In genomic region chr6:30589754-30590358, GRCh38 we compare ENCODE assay signal across 25 cellular contexts. TPM values are rescaled to one million over a fixed set of nuclear protein-coding genes. Genes with fewer than 3 reads are reported as not detected.
DNase-seq lines count a peak whose midpoint lies in the region; ATAC-seq and TF ChIP-seq lines count a peak whose summit lies in the region.
"Had no signal": no experiment of that assay in that cellular context is flagged by ENCODE, and none has a peak within 500 bp of the region (broad histone marks: within the 10 kb centered on the region; RNA-seq: fewer than 3 reads in every experiment).

No MANE protein-coding gene starts in this region.

- H3F3A ChIP-seq in PC-9 (ENCODE audit: insufficient read depth, low read depth), result peaks cover 60% of the 10 kb centered on the region

- intact Hi-C loops in PC-9 (cut with micrococcal nuclease; ENCODE audit: unreplicated experiment), result no loop called here
- intact Hi-C loops in activated CD8-positive, alpha-beta T cell treated with anti-CD3 and anti-CD28 coated beads for 36 hours (cut with micrococcal nuclease), result no loop called here

- H3K9me3 ChIP-seq in PC-9 (ENCODE audit: insufficient read depth, low read depth) (no peaks in the 10 kb centered on the region), fibroblast of lung (ENCODE audit: control insufficient read depth, insufficient read depth, low read depth, low read length) (no peaks in the 10 kb centered on the region)
- H3K9me3 ChIP-seq: A549; BLaER1 treated with 17β-estradiol and CSF1 and Interleukin-3, amounts not matched to agents 10 nM and 100 nM had no signal

- H3K4me2 ChIP-seq in PC-9, result peak overlapping the region; percentile 62
- H3K4me2 ChIP-seq in fibroblast of lung (ENCODE audit: extremely low read depth, insufficient read depth, low read length), result no peak overlapping the region
- H3K4me2 ChIP-seq: A549; BLaER1 treated with 17β-estradiol and CSF1 and Interleukin-3, amounts not matched to agents 10 nM and 100 nM; KMS-11 had no signal

- H3K9ac ChIP-seq in fibroblast of lung (ENCODE audit: insufficient read depth, low read length), result no peak overlapping the region
- H3K9ac ChIP-seq: KMS-11 had no signal

- peak overlapping the region; percentile 69; the same call in 1 of the 2 replicates for H3K27ac ChIP-seq in ACC112 (ENCODE audit: low read depth, low read length)
- peak overlapping the region; percentile 84 for H3K27ac ChIP-seq in PC-9
- H3K27ac ChIP-seq in fibroblast of lung (ENCODE audit: insufficient read depth, low read length), result peak overlapping the region; percentile 79

- H3K4me1 ChIP-seq in ACC112 (ENCODE audit: control insufficient read depth, insufficient read depth, low read length, unreplicated experiment), result peaks cover 13% of the 10 kb centered on the region
- peaks cover 47% of the 10 kb centered on the region for H3K4me1 ChIP-seq in PC-9 (replicated peaks; ENCODE audit: insufficient read depth)
- peaks cover 9% of the 10 kb centered on the region for H3K4me1 ChIP-seq in fibroblast of lung (ENCODE audit: control insufficient read depth, extremely low read depth, insufficient read depth, low read length)

- H3K27me3 Mint-ChIP-seq in progenitor cell of endocrine pancreas, result no peaks in the 10 kb centered on the region
- H3K27me3 Mint-ChIP-seq in activated CD8-positive, alpha-beta T cell treated with anti-CD3 and anti-CD28 coated beads for 36 hours, result no peaks in the 10 kb centered on the region
- H3K27me3 Mint-ChIP-seq: activated CD4-positive, alpha-beta memory T cell treated with anti-CD3 and anti-CD28 coated beads, Interleukin-2, amount 10 ng/mL, durations not matched to agents 7 days and 5 days had no signal

- DNase-seq in PC-9 (no peak), fibroblast of lung (ENCODE audit: low read depth in 2 of 2) (no peak), progenitor cell of endocrine pancreas (ENCODE audit: low spot score, unreplicated experiment) (no peak), NCI-H1930 (lab: John Stamatoyannopoulos, UW) (no peak), HEK293T (ENCODE audit: extremely low spot score) (no peak)
- no peak for DNase-seq in activated naive CD4-positive, alpha-beta T cell treated with anti-CD3 and anti-CD28 coated beads, Interleukin-2, amount 50 U/mL, for 72 hours (ENCODE audit: low spot score in 2 of 2)
- no peak for DNase-seq in activated CD8-positive, alpha-beta T cell treated with anti-CD3 and anti-CD28 coated beads for 36 hours
- DNase-seq: activated CD4-positive, alpha-beta memory T cell treated with anti-CD3 and anti-CD28 coated beads, Interleukin-2, amount 10 ng/mL, durations not matched to agents 7 days and 5 days; activated naive CD4-positive, alpha-beta T cell treated with anti-CD3 and anti-CD28 coated beads for 36 hours; activated T-cell treated with anti-CD3 and anti-CD28 coated beads, Interleukin-2, amount 50 U/mL, for 4 hours; aorta; cerebellar nuclear complex; kidney glomerular epithelial cell; mesendoderm; natural killer cell; NCI-H2029; NCI-H226; stimulated activated CD4-positive, alpha-beta T cell treated with anti-CD3 and anti-CD28 coated beads, Interleukin-4, amount 100 ng/mL, for 1 hour; T-helper 2 cell had no signal

- H3K36me3 Mint-ChIP-seq in progenitor cell of endocrine pancreas (ENCODE audit: insufficient read depth), result peaks cover 33% of the 10 kb centered on the region
- H3K36me3 Mint-ChIP-seq in activated naive CD4-positive, alpha-beta T cell treated with anti-CD3 and anti-CD28 coated beads, Interleukin-2, amount 50 U/mL, for 72 hours, result peaks cover 11 to 26% of the 10 kb centered on the region in 2 donors
- H3K36me3 Mint-ChIP-seq in activated CD8-positive, alpha-beta T cell treated with anti-CD3 and anti-CD28 coated beads for 36 hours (ENCODE audit: low read depth), result peaks cover 58% of the 10 kb centered on the region

- H3K27ac Mint-ChIP-seq in progenitor cell of endocrine pancreas, result peak overlapping the region; percentile 93
- peak overlapping the region in 1 of 2 donors; percentile 15 for H3K27ac Mint-ChIP-seq in activated naive CD4-positive, alpha-beta T cell treated with anti-CD3 and anti-CD28 coated beads, Interleukin-2, amount 50 U/mL, for 72 hours
- no peak overlapping the region for H3K27ac Mint-ChIP-seq in activated CD8-positive, alpha-beta T cell treated with anti-CD3 and anti-CD28 coated beads for 36 hours
- H3K27ac Mint-ChIP-seq: activated CD4-positive, alpha-beta memory T cell treated with anti-CD3 and anti-CD28 coated beads, Interleukin-2, amount 10 ng/mL, durations not matched to agents 7 days and 5 days; WTC11 had no signal

- no peak overlapping the region for H3K4me3 Mint-ChIP-seq in progenitor cell of endocrine pancreas (ENCODE audit: low read depth)
- no peak overlapping the region for H3K4me3 Mint-ChIP-seq in activated CD8-positive, alpha-beta T cell treated with anti-CD3 and anti-CD28 coated beads for 36 hours
- H3K4me3 Mint-ChIP-seq: activated CD4-positive, alpha-beta memory T cell treated with anti-CD3 and anti-CD28 coated beads, Interleukin-2, amount 10 ng/mL, durations not matched to agents 7 days and 5 days; activated naive CD4-positive, alpha-beta T cell treated with anti-CD3 and anti-CD28 coated beads for 36 hours; activated T-cell treated with anti-CD3 and anti-CD28 coated beads, Interleukin-2, amount 50 U/mL, for 4 hours; natural killer cell; WTC11 had no signal

- BruUV-seq in PC-9 (replicated peaks; lab: Mats Ljungman, UMichigan), result no TSS peak

- peaks cover 14% of the 10 kb centered on the region for H3K4me1 Mint-ChIP-seq in progenitor cell of endocrine pancreas (ENCODE audit: low read depth)
- H3K4me1 Mint-ChIP-seq in activated CD8-positive, alpha-beta T cell treated with anti-CD3 and anti-CD28 coated beads for 36 hours (ENCODE audit: low read depth), result peaks cover 6% of the 10 kb centered on the region
- H3K4me1 Mint-ChIP-seq: WTC11 had no signal

- TF ChIP-seq CTCF in PC-9 (conservative IDR thresholded peaks at IDR 0.05) (no peak), fibroblast of lung (conservative IDR thresholded peaks at IDR 0.05 in 1 of 2, IDR thresholded peaks at IDR 0.05 in 1 of 2; ENCODE audit: low read depth in 1 of 2, low read length in 2 of 2) (no peak), progenitor cell of endocrine pancreas (IDR thresholded peaks at IDR 0.05; ENCODE audit: unreplicated experiment) (no peak)
- TF ChIP-seq CTCF in activated CD8-positive, alpha-beta T cell treated with anti-CD3 and anti-CD28 coated beads for 36 hours (IDR thresholded peaks at IDR 0.05), result no peak

- ATAC-seq in activated naive CD4-positive, alpha-beta T cell treated with anti-CD3 and anti-CD28 coated beads, Interleukin-2, amount 50 U/mL, for 72 hours, result no peak
- ATAC-seq in activated CD8-positive, alpha-beta T cell treated with anti-CD3 and anti-CD28 coated beads for 36 hours, result no peak
- ATAC-seq: Panc1, WTC11 had no signal

- H3K79me2 ChIP-seq in ACC112 (ENCODE audit: control insufficient read depth, insufficient read depth, low read length, unreplicated experiment) (no peaks in the 10 kb centered on the region), PC-9 (ENCODE audit: low read depth) (peaks cover 18% of the 10 kb centered on the region), fibroblast of lung (ENCODE audit: control insufficient read depth, insufficient read depth, low read length) (no peaks in the 10 kb centered on the region)

- H3K36me3 ChIP-seq in ACC112 (ENCODE audit: insufficient read depth, low read length) (peaks cover 18% of the 10 kb centered on the region), PC-9 (ENCODE audit: low read depth) (peaks cover 39% of the 10 kb centered on the region), fibroblast of lung (ENCODE audit: control insufficient read depth, insufficient read depth, low read length) (peaks cover 23% of the 10 kb centered on the region)

- POLR2A ChIA-PET in PC-9 (lab: Charles Lee; ENCODE audit: unreplicated experiment) (no interaction called here), HEK293T (lab: Yijun Ruan, JAX) (interaction anchor here (1.0 to 2.3 kb wide), 4 partner anchors 10 to 26 kb away, joined by 3 to 17 read pairs (median 5); no protein-coding TSS in a partner anchor)
- POLR2A ChIA-PET in activated CD8-positive, alpha-beta T cell treated with anti-CD3 and anti-CD28 coated beads for 36 hours (lab: Charles Lee), result interaction anchor here (0.7 to 3.9 kb wide), 7 partner anchors 10 to 497 kb away, joined by 3 to 29 read pairs (median 3); partner anchors contain the start of gene PRR3

- CTCF ChIA-PET in PC-9 (lab: Charles Lee) (no interaction called here), HEK293T (lab: Yijun Ruan, JAX) (no interaction called here)
- CTCF ChIA-PET in activated CD8-positive, alpha-beta T cell treated with anti-CD3 and anti-CD28 coated beads for 36 hours (lab: Charles Lee), result interaction anchor here (0.7 to 2.1 kb wide), 5 partner anchors 14 to 141 kb away, joined by 3 to 13 read pairs (median 5); no protein-coding TSS in a partner anchor

- H3K9me3 Mint-ChIP-seq in progenitor cell of endocrine pancreas (ENCODE audit: low read depth), result no peaks in the 10 kb centered on the region
- no peaks in the 10 kb centered on the region for H3K9me3 Mint-ChIP-seq in activated naive CD4-positive, alpha-beta T cell treated with anti-CD3 and anti-CD28 coated beads, Interleukin-2, amount 50 U/mL, for 72 hours
- no peaks in the 10 kb centered on the region for H3K9me3 Mint-ChIP-seq in activated CD8-positive, alpha-beta T cell treated with anti-CD3 and anti-CD28 coated beads for 36 hours
- H3K9me3 Mint-ChIP-seq: activated CD4-positive, alpha-beta memory T cell treated with anti-CD3 and anti-CD28 coated beads, Interleukin-2, amount 10 ng/mL, durations not matched to agents 7 days and 5 days; activated naive CD4-positive, alpha-beta T cell treated with anti-CD3 and anti-CD28 coated beads for 36 hours; activated T-cell treated with anti-CD3 and anti-CD28 coated beads, Interleukin-2, amount 50 U/mL, for 4 hours; natural killer cell; WTC11 had no signal

- no peaks in the 10 kb centered on the region; the same call in 1 of the 2 replicates for H4K20me1 ChIP-seq in PC-9 (ENCODE audit: insufficient read depth)
- H4K20me1 ChIP-seq in fibroblast of lung (ENCODE audit: control insufficient read depth, extremely low read depth, insufficient read depth, low read length), result no peaks in the 10 kb centered on the region

- H2AFZ ChIP-seq in ACC112 (ENCODE audit: low read length, unreplicated experiment) (no peak overlapping the region), PC-9 (no peak overlapping the region), fibroblast of lung (ENCODE audit: low read length) (no peak overlapping the region)

- H3K4me3 ChIP-seq in ACC112 (ENCODE audit: low read depth, low read length) (no peak overlapping the region), PC-9 (no peak overlapping the region), fibroblast of lung (replicated peaks in 1 of 4; ENCODE audit: control extremely low read depth in 1 of 4, insufficient read depth in 1 of 4, low read depth in 3 of 4, low read length in 4 of 4) (no peak overlapping the region)
- H3K4me3 ChIP-seq: A549; BLaER1 treated with 17β-estradiol and CSF1 and Interleukin-3, amounts not matched to agents 10 nM and 100 nM had no signal

- H3K9me2 ChIP-seq in PC-9 (ENCODE audit: insufficient read depth), result no peaks in the 10 kb centered on the region

- H3K27me3 ChIP-seq in ACC112 (ENCODE audit: insufficient read depth, low read length), result no peaks in the 10 kb centered on the region
- H3K27me3 ChIP-seq in PC-9 (ENCODE audit: insufficient read depth, low read depth), result no peaks in the 10 kb centered on the region
- H3K27me3 ChIP-seq in fibroblast of lung (ENCODE audit: control insufficient read depth, insufficient read depth, low read length), result no peaks in the 10 kb centered on the region
- H3K27me3 ChIP-seq: BLaER1 treated with 17β-estradiol and CSF1 and Interleukin-3, amounts not matched to agents 10 nM and 100 nM had no signal

RNA-seq across cellular contexts. Expression of gene ABCF1, which starts 18.6 kb away (rescaled TPM):
- total RNA-seq in PC-9 (2021) (64.0 and 73.7 TPM in 2 replicates), fibroblast of lung (35.5 and 37.2 TPM in 2 replicates), progenitor cell of endocrine pancreas (72.0 and 78.7 TPM in 2 replicates)
- 49.2 and 62.6 TPM in 2 replicates for polyA plus RNA-seq in fibroblast of lung
- 74.7 and 79.2 TPM in 2 replicates for polyA plus RNA-seq in fibroblast of lung (2012)
- polyA minus RNA-seq in fibroblast of lung (ENCODE audit: low replicate concordance), result 81.9 and 133 TPM in 2 replicates
- 10 to 100 TPM; 84.7 to 91.3 TPM for total RNA-seq in activated naive CD4-positive, alpha-beta T cell treated with anti-CD3 and anti-CD28 coated beads, Interleukin-2, amount 50 U/mL, for 72 hours
- total RNA-seq in activated CD8-positive, alpha-beta T cell treated with anti-CD3 and anti-CD28 coated beads for 36 hours, result 10 to 100 TPM; 86.9 to 88.0 TPM

RNA-seq across cellular contexts. Expression of gene PPP1R10, which starts 27.2 kb away (rescaled TPM):
- 47.6 and 69.5 TPM in 2 replicates for total RNA-seq in PC-9 (2021)
- 18.2 and 28.2 TPM in 2 replicates for total RNA-seq in fibroblast of lung
- polyA plus RNA-seq in fibroblast of lung, result 25.2 and 35.5 TPM in 2 replicates
- 23.7 and 25.5 TPM in 2 replicates for polyA plus RNA-seq in fibroblast of lung (2012)
- 41.8 and 43.9 TPM in 2 replicates for polyA minus RNA-seq in fibroblast of lung (ENCODE audit: low replicate concordance)
- total RNA-seq in progenitor cell of endocrine pancreas, result 141 and 142 TPM in 2 replicates
- 10 to 100 TPM; 92.1 to 96.8 TPM for total RNA-seq in activated naive CD4-positive, alpha-beta T cell treated with anti-CD3 and anti-CD28 coated beads, Interleukin-2, amount 50 U/mL, for 72 hours
- 10 to 100 TPM; 59.0 to 59.8 TPM for total RNA-seq in activated CD8-positive, alpha-beta T cell treated with anti-CD3 and anti-CD28 coated beads for 36 hours

RNA-seq across cellular contexts. Expression of gene MRPS18B, which starts 27.8 kb away (rescaled TPM):
- total RNA-seq in PC-9 (2021) (65.2 and 86.8 TPM in 2 replicates), fibroblast of lung (76.8 and 85.5 TPM in 2 replicates), progenitor cell of endocrine pancreas (27.5 and 28.2 TPM in 2 replicates)
- polyA plus RNA-seq in fibroblast of lung, result 53.1 and 79.5 TPM in 2 replicates
- 43.1 and 62.7 TPM in 2 replicates for polyA plus RNA-seq in fibroblast of lung (2012)
- polyA minus RNA-seq in fibroblast of lung (ENCODE audit: low replicate concordance), result 51.0 and 75.7 TPM in 2 replicates
- total RNA-seq in activated naive CD4-positive, alpha-beta T cell treated with anti-CD3 and anti-CD28 coated beads, Interleukin-2, amount 50 U/mL, for 72 hours, result 100 to 1,000 TPM in 1 of 2 donors, 10 to 100 TPM in 1; 99.8 to 100 TPM
- 100 to 1,000 TPM; 109 to 110 TPM for total RNA-seq in activated CD8-positive, alpha-beta T cell treated with anti-CD3 and anti-CD28 coated beads for 36 hours

RNA-seq across cellular contexts. Expression of gene PRR3, which starts 32.8 kb away (rescaled TPM):
- total RNA-seq in PC-9 (2021) (14.7 and 16.9 TPM in 2 replicates), fibroblast of lung (5.1 and 6.6 TPM in 2 replicates), progenitor cell of endocrine pancreas (16.6 and 19.7 TPM in 2 replicates)
- polyA plus RNA-seq in fibroblast of lung, result 19.0 and 23.2 TPM in 2 replicates
- polyA plus RNA-seq in fibroblast of lung (2012), result 11.1 and 12.7 TPM in 2 replicates
- polyA minus RNA-seq in fibroblast of lung (ENCODE audit: low replicate concordance), result 29.1 and 35.8 TPM in 2 replicates
- 10 to 100 TPM; 19.8 to 27.4 TPM for total RNA-seq in activated naive CD4-positive, alpha-beta T cell treated with anti-CD3 and anti-CD28 coated beads, Interleukin-2, amount 50 U/mL, for 72 hours
- total RNA-seq in activated CD8-positive, alpha-beta T cell treated with anti-CD3 and anti-CD28 coated beads for 36 hours, result 10 to 100 TPM; 23.0 to 24.6 TPM

RNA-seq across cellular contexts. Expression of gene GNL1, which starts 33.6 kb away (rescaled TPM):
- total RNA-seq in PC-9 (2021) (114 and 123 TPM in 2 replicates), fibroblast of lung (50.1 and 67.0 TPM in 2 replicates), progenitor cell of endocrine pancreas (75.2 and 81.9 TPM in 2 replicates)
- polyA plus RNA-seq in fibroblast of lung, result 33.4 and 35.2 TPM in 2 replicates
- 57.9 and 66.9 TPM in 2 replicates for polyA plus RNA-seq in fibroblast of lung (2012)
- polyA minus RNA-seq in fibroblast of lung (ENCODE audit: low replicate concordance), result 67.2 and 135 TPM in 2 replicates
- total RNA-seq in activated naive CD4-positive, alpha-beta T cell treated with anti-CD3 and anti-CD28 coated beads, Interleukin-2, amount 50 U/mL, for 72 hours, result 100 to 1,000 TPM; 107 to 139 TPM
- 100 to 1,000 TPM; 107 to 122 TPM for total RNA-seq in activated CD8-positive, alpha-beta T cell treated with anti-CD3 and anti-CD28 coated beads for 36 hours
